9 cellular contexts compared by ENCODE assay signal in genomic region chr6:42417641-42418112, GRCh38. TPM values are rescaled to one million over a fixed set of nuclear protein-coding genes. Genes with fewer than 3 reads are reported as not detected.
DNase-seq lines count a peak whose midpoint lies in the region; ATAC-seq, FAIRE-seq and TF ChIP-seq lines count a peak whose summit lies in the region.
"Had no signal": no experiment of that assay in that cellular context is flagged by ENCODE, and none has a peak within 500 bp of the region (broad histone marks: within the 10 kb centered on the region; RNA-seq: fewer than 3 reads in every experiment).

No MANE protein-coding gene starts in this region.

- H3K9me3 ChIP-seq in kidney (ENCODE audit: control insufficient read depth in 1 of 2, low read length in 2 of 2) (no peaks in the 10 kb centered on the region), uterus (no peaks in the 10 kb centered on the region)

- H3K4me2 ChIP-seq in KMS-11, result peak overlapping the region; percentile 31; the same call in 1 of the 2 replicates

- POLR2A ChIA-PET in WTC11 (lab: Charles Lee), result no interaction called here

- H3K27me3 ChIP-seq in KMS-11 (ENCODE audit: insufficient read depth, low read depth) (no peaks in the 10 kb centered on the region), uterus (no peaks in the 10 kb centered on the region)

- CTCF ChIA-PET in WTC11 (lab: Charles Lee), result interaction anchor here (0.7 to 3.7 kb wide), 3 partner anchors 15 to 130 kb away, joined by 4 to 34 read pairs (median 21); no protein-coding TSS in a partner anchor

- H3K27ac Mint-ChIP-seq in WTC11, result no peak overlapping the region

- peaks cover 63% of the 10 kb centered on the region for H3K4me1 Mint-ChIP-seq in WTC11

- H3K4me1 ChIP-seq in KMS-11 (ENCODE audit: low read depth, poor library complexity, severe bottlenecking) (peaks cover 22% of the 10 kb centered on the region), kidney (ENCODE audit: control insufficient read depth in 1 of 2, insufficient read depth in 1 of 2, low read depth in 1 of 2, low read length in 2 of 2) (no peaks in the 10 kb centered on the region), uterus (no peaks in the 10 kb centered on the region)

- H3K9ac ChIP-seq in KMS-11, result no peak overlapping the region
- no peak overlapping the region for H3K9ac ChIP-seq in kidney (ENCODE audit: low read length in 2 of 2)

- DNase-seq in activated CD4-positive, alpha-beta T cell treated with anti-CD3 and anti-CD28 coated beads for 48 hours, result peak; percentile 45
- DNase-seq in astrocyte of the hippocampus (ENCODE audit: low read depth, low spot score), result peak; percentile 92
- DNase-seq in stimulated activated CD8-positive, alpha-beta memory T cell treated with anti-CD3 and anti-CD28 coated beads, Interleukin-2, amount 100 ng/mL, for 1 hour (ENCODE audit: low read depth in 2 of 2), result peak; percentile 24 to 33
- DNase-seq in WTC11 (ENCODE audit: low spot score), result no peak
- no peak for DNase-seq in kidney
- DNase-seq in amygdala (lab: John Stamatoyannopoulos, UW), result no peak
- no peak for DNase-seq in uterus
- DNase-seq: PC-3 had no signal

- peak overlapping the region; percentile 2; the same call in 1 of the 2 replicates for H3K27ac ChIP-seq in KMS-11
- no peak overlapping the region for H3K27ac ChIP-seq in kidney (ENCODE audit: low read depth in 2 of 2, low read length in 2 of 2)
- H3K27ac ChIP-seq in uterus, result no peak overlapping the region

- no peaks in the 10 kb centered on the region for H3K9me3 Mint-ChIP-seq in WTC11

- no peaks in the 10 kb centered on the region for H4K20me1 ChIP-seq in KMS-11 (ENCODE audit: insufficient read depth)

- ATAC-seq in WTC11, result no peak
- ATAC-seq: PC-3 had no signal

- H3K27me3 Mint-ChIP-seq in WTC11 (ENCODE audit: low read depth), result no peaks in the 10 kb centered on the region

- no peaks in the 10 kb centered on the region; the same call in 1 of the 2 replicates for H3K79me2 ChIP-seq in KMS-11 (ENCODE audit: insufficient read depth, low read depth)

- TF ChIP-seq CTCF in KMS-11 (conservative IDR thresholded peaks at IDR 0.05; ENCODE audit: low read depth, low read length) (no peak), WTC11 (IDR thresholded peaks at IDR 0.05) (no peak), kidney (IDR thresholded peaks at IDR 0.05; ENCODE audit: borderline replicate concordance, extremely low read depth, insufficient read depth) (no peak), uterus (IDR thresholded peaks at IDR 0.05) (no peak)

- FAIRE-seq in kidney (lab: Jason Lieb, UNC), result no peak

- H3K4me3 ChIP-seq in KMS-11 (IDR thresholded peaks at IDR 0.05; ENCODE audit: insufficient read depth, low read depth, low read length) (no peak overlapping the region), kidney (ENCODE audit: low read length in 2 of 2) (no peak overlapping the region), uterus (no peak overlapping the region)

- no peak overlapping the region for H2AFZ ChIP-seq in KMS-11 (ENCODE audit: low read depth)

- TF ChIP-seq POLR2A in uterus (IDR thresholded peaks at IDR 0.05), result no peak

- no peak overlapping the region for H3K4me3 Mint-ChIP-seq in WTC11

- intact Hi-C loops in kidney (cut with DNase I) (no loop called here), uterus (cut with DNase I; ENCODE audit: low total_unique reads) (no loop called here)

- H3K36me3 ChIP-seq in KMS-11 (ENCODE audit: insufficient read depth) (no peaks in the 10 kb centered on the region), kidney (ENCODE audit: control insufficient read depth in 1 of 2, insufficient read depth in 2 of 2, low read length in 2 of 2) (no peaks in the 10 kb centered on the region), uterus (no peaks in the 10 kb centered on the region)

- H3K36me3 Mint-ChIP-seq in WTC11, result 0 out of 2 replicates have a peak, but pooled peaks cover 2% of the 10 kb centered on the region

TF ChIP-seq in WTC11, 78 proteins besides CTCF, POLR2A, EP300 and RAD21:
- no peak for TF ChIP-seq NFE2L1 (CRISPR knock-in tag; IDR thresholded peaks at IDR 0.05)
- TF ChIP-seq PRDM15 (CRISPR knock-in tag; IDR thresholded peaks at IDR 0.05), result no peak
- TF ChIP-seq SP1 (CRISPR knock-in tag; conservative IDR thresholded peaks at IDR 0.05), result no peak
- no peak for TF ChIP-seq FOXP1 (CRISPR knock-in tag; IDR thresholded peaks at IDR 0.05; ENCODE audit: borderline replicate concordance)
TF ChIP-seq in WTC11: peak in this region for 0.

RNA-seq across cellular contexts. Expression of gene TRERF1, which starts 34.0 kb away (rescaled TPM):
- total RNA-seq in WTC11 (2021), result 22.3 to 24.3 TPM (median 23.9 TPM) in 3 replicates
- 8.4 TPM for total RNA-seq in kidney
- 1.5 TPM for polyA plus RNA-seq in kidney (ENCODE audit: insufficient read depth, low read depth, low replicate concordance)
- total RNA-seq in uterus, result 10 to 100 TPM in 2 of 4 donors, 1 to 10 TPM in 2; 3.3 to 16.3 (median 7.2) TPM

Comparison
In these comparisons a context has a peak if more than half of its experiments do, and no peak if none do; other contexts are left out.
1. DNase-seq: peak in activated CD4-positive, alpha-beta T cell treated with anti-CD3 and anti-CD28 coated beads for 48 hours (single experiment), astrocyte of the hippocampus (single experiment) and stimulated activated CD8-positive, alpha-beta memory T cell treated with anti-CD3 and anti-CD28 coated beads, Interleukin-2, amount 100 ng/mL, for 1 hour (2 of 2); none in WTC11 (single experiment), kidney (single experiment), amygdala (0 of 56) and uterus (0 of 2).